In genomic region chr13:98310485-98311199, GRCh38 we compare ENCODE assay signal across 23 cellular contexts.
DNase-seq lines count a peak whose midpoint lies in the region; ATAC-seq and TF ChIP-seq lines count a peak whose summit lies in the region.
"Had no signal": no experiment of that assay in that cellular context is flagged by ENCODE, and none has a peak within 500 bp of the region (broad histone marks: within the 10 kb centered on the region; RNA-seq: fewer than 3 reads in every experiment).

No MANE protein-coding gene starts in this region.

- in situ Hi-C loops in Caki2 (cut with HindIII; ENCODE audit: low pct_unique_long_range_greater_than_20kb, low sequenced_read_pairs): no loop called here

- H3K27ac Mint-ChIP-seq in progenitor cell of endocrine pancreas: peak overlapping the region; percentile 57
- H3K27ac Mint-ChIP-seq: activated naive CD8-positive, alpha-beta T cell treated with anti-CD3 and anti-CD28 coated beads, Interleukin-2, amount 50 U/mL, for 24 hours; stimulated activated naive CD8-positive, alpha-beta T cell treated with anti-CD3 and anti-CD28 coated beads, Interleukin-15, Interleukin-2, amounts not matched to agents 100 ng/mL and 50 ng/mL, for 24 hours; T-helper 17 cell had no signal

- intact Hi-C loops in left lung (cut with DNase I): no loop called here

- no peak overlapping the region for H3K27ac ChIP-seq in left lung
- H3K27ac ChIP-seq: A549, neutrophil, SK-N-MC had no signal

- H3K27me3 ChIP-seq in left lung: no peaks in the 10 kb centered on the region
- H3K27me3 ChIP-seq: neutrophil had no signal

- peaks cover 7% of the 10 kb centered on the region for H3K36me3 Mint-ChIP-seq in progenitor cell of endocrine pancreas (ENCODE audit: insufficient read depth)

- H3K4me3 Mint-ChIP-seq in progenitor cell of endocrine pancreas (ENCODE audit: low read depth): peak overlapping the region; percentile 15
- H3K4me3 Mint-ChIP-seq: activated naive CD8-positive, alpha-beta T cell treated with anti-CD3 and anti-CD28 coated beads, Interleukin-2, amount 50 U/mL, for 24 hours; brain; stimulated activated naive CD8-positive, alpha-beta T cell treated with anti-CD3 and anti-CD28 coated beads, Interleukin-15, Interleukin-2, amounts not matched to agents 100 ng/mL and 50 ng/mL, for 24 hours; T-helper 17 cell had no signal

- no peaks in the 10 kb centered on the region for H3K36me3 ChIP-seq in left lung
- H3K36me3 ChIP-seq: neutrophil had no signal

- TF ChIP-seq CTCF in left lung (IDR thresholded peaks at IDR 0.05): no peak
- no peak for TF ChIP-seq CTCF in progenitor cell of endocrine pancreas (IDR thresholded peaks at IDR 0.05; ENCODE audit: unreplicated experiment)

- H3K9me3 Mint-ChIP-seq in progenitor cell of endocrine pancreas (ENCODE audit: low read depth): no peaks in the 10 kb centered on the region
- H3K9me3 Mint-ChIP-seq: activated naive CD8-positive, alpha-beta T cell treated with anti-CD3 and anti-CD28 coated beads, Interleukin-2, amount 50 U/mL, for 24 hours; stimulated activated naive CD8-positive, alpha-beta T cell treated with anti-CD3 and anti-CD28 coated beads, Interleukin-15, Interleukin-2, amounts not matched to agents 100 ng/mL and 50 ng/mL, for 24 hours had no signal

- peak; percentile 48 for ATAC-seq in left lung
- no peak for ATAC-seq in HG03196 (IDR thresholded peaks at IDR 0.05; ENCODE audit: unreplicated experiment)
- ATAC-seq: A549; activated naive CD8-positive, alpha-beta T cell treated with anti-CD3 and anti-CD28 coated beads, Interleukin-2, amount 50 U/mL, for 24 hours; left cardiac atrium; T-helper 17 cell had no signal

- no peaks in the 10 kb centered on the region for H3K27me3 Mint-ChIP-seq in progenitor cell of endocrine pancreas
- H3K27me3 Mint-ChIP-seq: activated naive CD8-positive, alpha-beta T cell treated with anti-CD3 and anti-CD28 coated beads, Interleukin-2, amount 50 U/mL, for 24 hours; brain had no signal

- peaks cover 0 to 27% of the 10 kb centered on the region in 2 donors for H3K4me1 ChIP-seq in left lung

- DNase-seq in Caki2 (ENCODE audit: low read depth): peak; percentile 14
- peak; percentile 33 for DNase-seq in dermis blood vessel endothelial cell
- no peak for DNase-seq in left lung
- no peak for DNase-seq in progenitor cell of endocrine pancreas (ENCODE audit: low spot score, unreplicated experiment)
- DNase-seq in activated gamma-delta T cell (lab: John Stamatoyannopoulos, UW): no peak
- no peak for DNase-seq in NCI-H2227 (lab: John Stamatoyannopoulos, UW; ENCODE audit: unreplicated experiment)
- no peak for DNase-seq in OCI-M2 (lab: John Stamatoyannopoulos, UW; ENCODE audit: unreplicated experiment)
- DNase-seq: activated CD8-positive, alpha-beta memory T cell treated with anti-CD3 and anti-CD28 coated beads, Interleukin-2, amount 50 U/mL, for 4 hours; activated naive CD8-positive, alpha-beta T cell treated with anti-CD3 and anti-CD28 coated beads, Interleukin-2, amount 50 U/mL, for 24 hours; EL; Karpas-422; left cardiac atrium; NCI-H187; RPMI8226; stimulated activated CD4-positive, alpha-beta T cell treated with anti-CD3 and anti-CD28 coated beads, Interleukin-4, amount 100 ng/mL, for 4 hours; T-helper 17 cell; trophoblast cell had no signal

- H3K4me1 Mint-ChIP-seq in progenitor cell of endocrine pancreas (ENCODE audit: low read depth): peaks cover 60% of the 10 kb centered on the region
- H3K4me1 Mint-ChIP-seq: activated naive CD8-positive, alpha-beta T cell treated with anti-CD3 and anti-CD28 coated beads, Interleukin-2, amount 50 U/mL, for 24 hours; T-helper 17 cell had no signal

- no peak overlapping the region for H3K4me3 ChIP-seq in left lung
- H3K4me3 ChIP-seq: A549, SK-N-MC had no signal

- no peaks in the 10 kb centered on the region for H3K9me3 ChIP-seq in left lung
- H3K9me3 ChIP-seq: A549, neutrophil had no signal

Comparison
In these comparisons a context has a peak if more than half of its experiments do, and no peak if none do; other contexts are left out.
1. DNase-seq: peak in Caki2 (single experiment) and dermis blood vessel endothelial cell (single experiment); none in left lung (0 of 2), progenitor cell of endocrine pancreas (single experiment), activated gamma-delta T cell (single experiment), NCI-H2227 (single experiment) and OCI-M2 (single experiment).